8 cellular contexts compared by ENCODE assay signal in the genomic region with DNA sequence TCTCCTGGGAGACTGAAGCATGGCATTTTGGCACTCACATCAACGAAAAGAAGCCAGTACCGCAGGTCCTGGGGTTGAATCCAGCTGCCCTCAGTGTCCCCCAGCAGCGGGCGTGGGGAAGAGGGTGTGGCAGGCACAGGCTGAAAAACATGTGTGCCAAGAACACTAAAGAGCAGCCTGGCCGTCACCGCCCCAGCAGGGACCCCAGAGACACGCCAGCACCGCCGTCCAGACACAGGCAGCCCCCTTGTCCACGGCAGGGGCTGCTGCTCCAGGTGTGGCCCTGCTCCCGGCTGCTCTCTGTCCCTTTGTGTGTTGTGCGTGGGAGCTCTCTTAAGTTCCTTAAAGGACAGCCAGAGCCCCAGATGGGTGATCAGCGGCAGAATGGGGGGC. TPM values are rescaled to one million over a fixed set of nuclear protein-coding genes. Genes with fewer than 3 reads are reported as not detected.
DNase-seq lines count a peak whose midpoint lies in the region; ATAC-seq and TF ChIP-seq lines count a peak whose summit lies in the region.

No MANE protein-coding gene starts in this region.

- intact Hi-C loops in natural killer cell (cut with micrococcal nuclease): no loop called here

- no peaks in the 10 kb centered on the region for H3K79me2 ChIP-seq in OCI-LY3 (ENCODE audit: low read length)

- H3K4me1 ChIP-seq in OCI-LY3 (ENCODE audit: low read length) (peaks cover 9% of the 10 kb centered on the region), endocrine pancreas (ENCODE audit: control insufficient read depth, insufficient read depth, low read length) (peaks cover 3% of the 10 kb centered on the region)

- no peaks in the 10 kb centered on the region for H3K36me3 ChIP-seq in OCI-LY3 (replicated peaks; ENCODE audit: low read depth, low read length)
- no peaks in the 10 kb centered on the region for H3K36me3 ChIP-seq in endocrine pancreas (ENCODE audit: control insufficient read depth, insufficient read depth, low read length)

- H3K27ac ChIP-seq in OCI-LY3 (ENCODE audit: low read length): no peak overlapping the region

- peak overlapping the region in 1 of 2 donors; percentile 72 for H3K27ac Mint-ChIP-seq in natural killer cell

- peak in 1 of 3 donors; percentile 8 for ATAC-seq in natural killer cell
- ATAC-seq in HG02840 (IDR thresholded peaks at IDR 0.05; ENCODE audit: low FRiP score, unreplicated experiment): no peak
- no peak for ATAC-seq in HG02884 (IDR thresholded peaks at IDR 0.05; ENCODE audit: unreplicated experiment)

- peak; percentile 46 for DNase-seq in GM13977 (ENCODE audit: low spot score)
- no peak for DNase-seq in natural killer cell
- no peak for DNase-seq in glomerular visceral epithelial cell (ENCODE audit: extremely low spot score)
- no peak for DNase-seq in stimulated activated CD4-positive, alpha-beta T cell treated with anti-CD3 and anti-CD28 coated beads, Interleukin-12 subunit alpha, Interleukin-12 subunit beta, amount 100 ng/mL, for 4 hours

- H2AFZ ChIP-seq in OCI-LY3 (ENCODE audit: low read depth, low read length): peak overlapping the region; percentile 17

- H3K27me3 ChIP-seq in OCI-LY3 (ENCODE audit: low read depth, low read length) (peaks cover 14% of the 10 kb centered on the region; the same call in 1 of the 2 replicates), endocrine pancreas (ENCODE audit: control insufficient read depth, insufficient read depth, low read length) (no peaks in the 10 kb centered on the region)

- H3K9me3 Mint-ChIP-seq in natural killer cell: no peaks in the 10 kb centered on the region

- H3K4me3 Mint-ChIP-seq in natural killer cell: peak overlapping the region; percentile 67

- peaks cover 11 to 37% of the 10 kb centered on the region in 2 donors for H3K4me1 Mint-ChIP-seq in natural killer cell

- H4K20me1 ChIP-seq in OCI-LY3 (ENCODE audit: insufficient read depth, low read length): no peaks in the 10 kb centered on the region

- H3K9ac ChIP-seq in OCI-LY3 (ENCODE audit: low read length): peak overlapping the region; percentile 58
- H3K9ac ChIP-seq in endocrine pancreas (ENCODE audit: control insufficient read depth, insufficient read depth, low read length): peak overlapping the region; percentile 83

- peak overlapping the region; percentile 97 for H3K4me2 ChIP-seq in OCI-LY3 (ENCODE audit: low read length)

- H3K36me3 Mint-ChIP-seq in natural killer cell: no peaks in the 10 kb centered on the region

- H3K9me3 ChIP-seq in OCI-LY3 (ENCODE audit: insufficient read depth, low read length) (no peaks in the 10 kb centered on the region), endocrine pancreas (ENCODE audit: control insufficient read depth, low read length) (no peaks in the 10 kb centered on the region)

- H3K4me3 ChIP-seq in OCI-LY3 (ENCODE audit: low read length) (peak overlapping the region; percentile 90), endocrine pancreas (ENCODE audit: control insufficient read depth, insufficient read depth, low read length) (no peak overlapping the region)

- H3K27me3 Mint-ChIP-seq in natural killer cell (ENCODE audit: low read depth in 2 of 2): peaks cover 0 to 4% of the 10 kb centered on the region in 2 donors

- in situ Hi-C loops in GM13977 (cut with MboI; ENCODE audit: low pct_unique_long_range_greater_than_20kb, low sequenced_read_pairs, unreplicated experiment): no loop called here

- TF ChIP-seq CTCF in GM13977 (IDR thresholded peaks at IDR 0.05; ENCODE audit: extremely low read depth, insufficient read depth, missing control alignments) (no peak), OCI-LY3 (IDR thresholded peaks at IDR 0.05; ENCODE audit: low read depth, low read length) (no peak), natural killer cell (IDR thresholded peaks at IDR 0.05) (no peak)

RNA-seq across cellular contexts. Expression of gene PHETA1, which starts 0.6 kb away (rescaled TPM):
- 1 to 10 TPM; 3.4 to 3.8 (median 3.5) TPM for total RNA-seq in natural killer cell

RNA-seq across cellular contexts. Expression of gene SH2B3, which starts 37.4 kb away (rescaled TPM):
- total RNA-seq in natural killer cell: 10 to 100 TPM; 68.1 to 81.3 (median 68.4) TPM
